In the genomic region with DNA sequence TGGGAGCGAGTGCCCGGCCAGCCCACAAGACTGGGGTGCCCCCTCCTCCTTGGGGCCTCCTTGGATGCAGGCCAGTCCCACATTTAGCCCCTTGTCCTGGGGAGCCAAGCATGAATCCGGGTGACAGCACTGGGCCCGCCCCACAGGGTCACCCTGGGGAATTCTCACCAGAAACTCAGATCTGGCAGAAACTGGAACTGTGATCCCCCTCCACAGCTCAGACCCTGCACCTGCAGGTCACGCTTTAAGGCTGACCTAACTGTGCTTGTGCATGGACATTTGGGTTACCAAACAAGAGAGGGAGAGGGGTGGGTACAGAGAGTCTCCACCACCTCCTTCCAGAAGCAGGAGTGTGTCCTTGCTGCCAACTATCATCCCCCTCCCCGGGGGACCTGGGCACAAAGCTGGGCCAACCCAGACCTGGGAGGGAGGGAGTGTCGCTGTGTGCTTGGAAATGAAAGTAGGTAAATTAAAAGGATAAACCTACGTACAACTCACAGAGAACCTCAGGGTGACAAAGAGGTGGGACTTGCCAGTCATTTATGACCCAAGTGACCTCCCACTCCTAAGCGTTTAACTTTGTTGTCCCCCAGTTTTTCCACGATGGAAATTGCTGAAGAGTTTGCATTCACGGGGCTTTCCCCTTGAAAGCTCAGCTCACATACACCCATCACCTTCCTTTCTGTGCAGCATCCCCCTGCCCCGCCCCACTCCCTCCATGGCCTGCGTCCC, we compare ENCODE assay signal across 11 cellular contexts. TPM values are rescaled to one million over a fixed set of nuclear protein-coding genes. Genes with fewer than 3 reads are reported as not detected.
DNase-seq lines count a peak whose midpoint lies in the region; ATAC-seq and TF ChIP-seq lines count a peak whose summit lies in the region.
"Had no signal": no experiment of that assay in that cellular context is flagged by ENCODE, and none has a peak within 500 bp of the region (broad histone marks: within the 10 kb centered on the region; RNA-seq: fewer than 3 reads in every experiment).

No MANE protein-coding gene starts in this region.

- H3K27me3 ChIP-seq in brain microvascular endothelial cell (replicated peaks) (no peaks in the 10 kb centered on the region), gastrocnemius medialis (no peaks in the 10 kb centered on the region)

- H3K4me1 ChIP-seq in gastrocnemius medialis, result peaks cover 8 to 9% of the 10 kb centered on the region in 2 donors

- intact Hi-C loops in gastrocnemius medialis (cut with DNase I; ENCODE audit: low total_unique reads), result no loop called here

- H3K27me3 Mint-ChIP-seq in activated T-cell treated with anti-CD3 and anti-CD28 coated beads, Interleukin-2, amount 50 U/mL, for 24 hours, result no peaks in the 10 kb centered on the region
- no peaks in the 10 kb centered on the region for H3K27me3 Mint-ChIP-seq in stimulated activated naive CD8-positive, alpha-beta T cell treated with anti-CD3 and anti-CD28 coated beads, Interleukin-15, Interleukin-2, amounts not matched to agents 100 ng/mL and 50 ng/mL, for 24 hours

- peaks cover 17% of the 10 kb centered on the region for H3K36me3 Mint-ChIP-seq in activated T-cell treated with anti-CD3 and anti-CD28 coated beads, Interleukin-2, amount 50 U/mL, for 24 hours (ENCODE audit: low read depth)
- peaks cover 5% of the 10 kb centered on the region for H3K36me3 Mint-ChIP-seq in stimulated activated naive CD8-positive, alpha-beta T cell treated with anti-CD3 and anti-CD28 coated beads, Interleukin-15, Interleukin-2, amounts not matched to agents 100 ng/mL and 50 ng/mL, for 24 hours (ENCODE audit: low read depth)

- H3K36me3 ChIP-seq in brain microvascular endothelial cell (replicated peaks) (peaks cover 12% of the 10 kb centered on the region), gastrocnemius medialis (no peaks in the 10 kb centered on the region)

- peak overlapping the region; percentile 38 for H3K27ac Mint-ChIP-seq in activated T-cell treated with anti-CD3 and anti-CD28 coated beads, Interleukin-2, amount 50 U/mL, for 24 hours
- peak overlapping the region; percentile 77 for H3K27ac Mint-ChIP-seq in stimulated activated naive CD8-positive, alpha-beta T cell treated with anti-CD3 and anti-CD28 coated beads, Interleukin-15, Interleukin-2, amounts not matched to agents 100 ng/mL and 50 ng/mL, for 24 hours

- no peak for TF ChIP-seq CTCF in brain microvascular endothelial cell (IDR thresholded peaks at IDR 0.05; ENCODE audit: low read depth, low read length, missing control alignments)
- no peak for TF ChIP-seq CTCF in gastrocnemius medialis (IDR thresholded peaks at IDR 0.05 in 4 of 5, conservative IDR thresholded peaks at IDR 0.05 in 1 of 5)

- H3K9me3 Mint-ChIP-seq in activated T-cell treated with anti-CD3 and anti-CD28 coated beads, Interleukin-2, amount 50 U/mL, for 24 hours, result no peaks in the 10 kb centered on the region
- no peaks in the 10 kb centered on the region for H3K9me3 Mint-ChIP-seq in stimulated activated naive CD8-positive, alpha-beta T cell treated with anti-CD3 and anti-CD28 coated beads, Interleukin-15, Interleukin-2, amounts not matched to agents 100 ng/mL and 50 ng/mL, for 24 hours

- ATAC-seq in GM21786 (IDR thresholded peaks at IDR 0.05; ENCODE audit: unreplicated experiment) (peak; percentile 72), HG03571 (IDR thresholded peaks at IDR 0.05; ENCODE audit: unreplicated experiment) (peak; percentile 82), gastrocnemius medialis (no peak)

- TF ChIP-seq POLR2A in gastrocnemius medialis (IDR thresholded peaks at IDR 0.05), result no peak

- H3K4me3 Mint-ChIP-seq in activated T-cell treated with anti-CD3 and anti-CD28 coated beads, Interleukin-2, amount 50 U/mL, for 24 hours, result no peak overlapping the region
- peak overlapping the region; percentile 52 for H3K4me3 Mint-ChIP-seq in stimulated activated naive CD8-positive, alpha-beta T cell treated with anti-CD3 and anti-CD28 coated beads, Interleukin-15, Interleukin-2, amounts not matched to agents 100 ng/mL and 50 ng/mL, for 24 hours

- DNase-seq in activated T-cell treated with anti-CD3 and anti-CD28 coated beads, Interleukin-2, amount 50 U/mL, for 24 hours, result peak; percentile 41
- DNase-seq in activated T-cell treated with anti-CD3 and anti-CD28 coated beads for 4 hours, result no peak
- DNase-seq in HT-29 (ENCODE audit: low spot score), result no peak
- no peak for DNase-seq in brain microvascular endothelial cell
- no peak for DNase-seq in gastrocnemius medialis

- no peak overlapping the region for H3K27ac ChIP-seq in brain microvascular endothelial cell
- no peak overlapping the region for H3K27ac ChIP-seq in gastrocnemius medialis

- in situ Hi-C loops in brain microvascular endothelial cell (cut with HindIII; ENCODE audit: low pct_ligation_motif_present, low sequenced_read_pairs), result no loop called here
- in situ Hi-C loops in gastrocnemius medialis (cut with MboI; ENCODE audit: low sequenced_read_pairs in 4 of 4), result no loop called here

- H3K9me3 ChIP-seq in gastrocnemius medialis, result no peaks in the 10 kb centered on the region

- H3K4me3 ChIP-seq in brain microvascular endothelial cell (ENCODE audit: low read depth, low read length) (no peak overlapping the region), gastrocnemius medialis (no peak overlapping the region)

- H3K4me1 Mint-ChIP-seq in activated T-cell treated with anti-CD3 and anti-CD28 coated beads, Interleukin-2, amount 50 U/mL, for 24 hours (ENCODE audit: low read depth), result peaks cover 59% of the 10 kb centered on the region
- peaks cover 90% of the 10 kb centered on the region for H3K4me1 Mint-ChIP-seq in stimulated activated naive CD8-positive, alpha-beta T cell treated with anti-CD3 and anti-CD28 coated beads, Interleukin-15, Interleukin-2, amounts not matched to agents 100 ng/mL and 50 ng/mL, for 24 hours (ENCODE audit: low read depth)

RNA-seq across cellular contexts. Expression of a gene that starts 9.1 kb away (rescaled TPM):
- 79.9 and 87.1 TPM in 2 replicates for total RNA-seq in HT-29 (2014; rRNA removed; shearing (Covaris generic))
- total RNA-seq in gastrocnemius medialis, result 10 to 100 TPM in 3 of 4 donors, 1 to 10 TPM in 1; 4.9 to 11.2 (median 10.8) TPM

RNA-seq across cellular contexts. Expression of a gene that starts 51.2 kb away (rescaled TPM):
- total RNA-seq in HT-29 (2014; rRNA removed; shearing (Covaris generic)), result not detected in 2 replicates
- not detected for total RNA-seq in gastrocnemius medialis
- total RNA-seq: glomerular endothelial cell, pulmonary artery endothelial cell, temporal lobe had no signal

Comparison
In these comparisons a context has a peak if more than half of its experiments do, and no peak if none do; other contexts are left out.
1. ATAC-seq: peak in GM21786 (single experiment) and HG03571 (single experiment); none in gastrocnemius medialis (0 of 2).